In genomic region chr3:189625071-189625470, GRCh38 we compare ENCODE assay signal across 28 cellular contexts. TPM values are rescaled to one million over a fixed set of nuclear protein-coding genes. Genes with fewer than 3 reads are reported as not detected.
"Had no signal": no experiment of that assay in that cellular context is flagged by ENCODE, and none has a peak within 500 bp of the region (broad histone marks: within the 10 kb centered on the region; RNA-seq: fewer than 3 reads in every experiment).

No MANE protein-coding gene starts in this region.

- H3K9me3 ChIP-seq: gastroesophageal sphincter, right lobe of liver, testis, transverse colon had no signal

- H3K36me3 Mint-ChIP-seq: activated naive CD4-positive, alpha-beta T cell treated with anti-CD3 and anti-CD28 coated beads, Interleukin-2, amount 10 ng/mL, durations not matched to agents 7 days and 5 days; activated naive CD8-positive, alpha-beta T cell treated with anti-CD3 and anti-CD28 coated beads, Interleukin-2, amount 10 ng/mL, durations not matched to agents 7 days and 5 days had no signal

- H3K4me3 Mint-ChIP-seq: activated naive CD4-positive, alpha-beta T cell treated with anti-CD3 and anti-CD28 coated beads, Interleukin-2, amount 10 ng/mL, durations not matched to agents 7 days and 5 days; activated naive CD8-positive, alpha-beta T cell treated with anti-CD3 and anti-CD28 coated beads, Interleukin-2, amount 10 ng/mL, durations not matched to agents 7 days and 5 days; activated T-helper 1 cell treated with anti-CD3 and anti-CD28 coated beads, Interleukin-12 subunit alpha, Interleukin-12 subunit beta, Interleukin-2, Interleukin-4 antibody, amounts not matched to agents 30 ng/mL and 10 ng/mL and 1 ng/mL, durations not matched to agents 14 hours and 24 hours and 36 hours; effector memory CD8-positive, alpha-beta T cell; nephron had no signal

- FAIRE-seq: astrocyte, keratinocyte had no signal

- H3K27ac Mint-ChIP-seq: activated naive CD4-positive, alpha-beta T cell treated with anti-CD3 and anti-CD28 coated beads, Interleukin-2, amount 10 ng/mL, durations not matched to agents 7 days and 5 days; activated naive CD8-positive, alpha-beta T cell treated with anti-CD3 and anti-CD28 coated beads, Interleukin-2, amount 10 ng/mL, durations not matched to agents 7 days and 5 days; effector memory CD8-positive, alpha-beta T cell had no signal

- H3K4me1 Mint-ChIP-seq: activated naive CD8-positive, alpha-beta T cell treated with anti-CD3 and anti-CD28 coated beads, Interleukin-2, amount 10 ng/mL, durations not matched to agents 7 days and 5 days had no signal

- H3K9me3 Mint-ChIP-seq: activated naive CD4-positive, alpha-beta T cell treated with anti-CD3 and anti-CD28 coated beads, Interleukin-2, amount 10 ng/mL, durations not matched to agents 7 days and 5 days; activated naive CD8-positive, alpha-beta T cell treated with anti-CD3 and anti-CD28 coated beads, Interleukin-2, amount 10 ng/mL, durations not matched to agents 7 days and 5 days; activated T-helper 1 cell treated with anti-CD3 and anti-CD28 coated beads, Interleukin-12 subunit alpha, Interleukin-12 subunit beta, Interleukin-2, Interleukin-4 antibody, amounts not matched to agents 30 ng/mL and 10 ng/mL and 1 ng/mL, durations not matched to agents 14 hours and 24 hours and 36 hours; effector memory CD8-positive, alpha-beta T cell; nephron had no signal

- DNase-seq: activated CD4-positive, alpha-beta T cell treated with anti-CD3 and anti-CD28 coated beads for 4 hours; activated CD4-positive, alpha-beta T cell treated with anti-CD3 and anti-CD28 coated beads, Interleukin-2, amount 50 U/mL, for 4 hours; activated CD4-positive, CD25-positive, alpha-beta regulatory T cell; activated CD8-positive, alpha-beta memory T cell treated with anti-CD3 and anti-CD28 coated beads for 24 hours; activated gamma-delta T cell; activated naive CD4-positive, alpha-beta T cell treated with anti-CD3 and anti-CD28 coated beads, Interleukin-2, amount 10 ng/mL, durations not matched to agents 7 days and 5 days; activated naive CD8-positive, alpha-beta T cell treated with anti-CD3 and anti-CD28 coated beads, Interleukin-2, amount 10 ng/mL, durations not matched to agents 7 days and 5 days; amniotic stem cell; brain microvascular endothelial cell; dorsolateral prefrontal cortex; effector memory CD8-positive, alpha-beta T cell; erythroblast; head of caudate nucleus; hippocampal formation; left cardiac atrium; left ventricle myocardium superior; posterior cingulate gyrus; right lobe of liver; stimulated activated CD4-positive, alpha-beta T cell treated with anti-CD3 and anti-CD28 coated beads, Interleukin-2, amount 100 ng/mL, for 48 hours; stimulated activated naive CD8-positive, alpha-beta T cell treated with anti-CD3 and anti-CD28 coated beads, Interleukin-15, Interleukin-2, amounts not matched to agents 100 U/mL and 50 U/mL, for 24 hours; testis; transverse colon had no signal

- H3K4me3 ChIP-seq: coronary artery, dorsolateral prefrontal cortex, gastroesophageal sphincter, right lobe of liver, testis, transverse colon had no signal

- H3K4me1 ChIP-seq: testis had no signal

- H3K27me3 ChIP-seq: brain microvascular endothelial cell, gastroesophageal sphincter, right lobe of liver, testis, transverse colon had no signal

- H3K36me3 ChIP-seq: brain microvascular endothelial cell, gastroesophageal sphincter, right lobe of liver, transverse colon had no signal

- H3K27ac ChIP-seq: brain microvascular endothelial cell, coronary artery, dorsolateral prefrontal cortex, gastroesophageal sphincter, right lobe of liver, testis, transverse colon had no signal

- ATAC-seq: effector memory CD8-positive, alpha-beta T cell; gastroesophageal sphincter; left cardiac atrium; left ventricle myocardium superior; right lobe of liver; stimulated activated naive CD8-positive, alpha-beta T cell treated with anti-CD3 and anti-CD28 coated beads, Interleukin-15, Interleukin-2, amounts not matched to agents 100 U/mL and 50 U/mL, for 24 hours had no signal

- H3K27me3 Mint-ChIP-seq: activated naive CD4-positive, alpha-beta T cell treated with anti-CD3 and anti-CD28 coated beads, Interleukin-2, amount 10 ng/mL, durations not matched to agents 7 days and 5 days; activated naive CD8-positive, alpha-beta T cell treated with anti-CD3 and anti-CD28 coated beads, Interleukin-2, amount 10 ng/mL, durations not matched to agents 7 days and 5 days had no signal

RNA-seq across cellular contexts. Expression of gene TP63, which starts 6.1 kb away (rescaled TPM):
- total RNA-seq: transverse colon had no signal
